8 cellular contexts compared by ENCODE assay signal in genomic region chr12:53985358-53985899, GRCh38. TPM values are rescaled to one million over a fixed set of nuclear protein-coding genes. Genes with fewer than 3 reads are reported as not detected.
DNase-seq lines count a peak whose midpoint lies in the region; ATAC-seq and TF ChIP-seq lines count a peak whose summit lies in the region.

No MANE protein-coding gene starts in this region.

- H3K9me3 Mint-ChIP-seq in stimulated activated naive CD8-positive, alpha-beta T cell treated with anti-CD3 and anti-CD28 coated beads, Interleukin-15, Interleukin-2, amounts not matched to agents 100 ng/mL and 50 ng/mL, for 24 hours = no peaks in the 10 kb centered on the region
- no peaks in the 10 kb centered on the region for H3K9me3 Mint-ChIP-seq in activated T-helper 17 cell treated with anti-CD3 and anti-CD28 coated beads, Interleukin-2, amount 50 U/mL, for 72 hours
- H3K9me3 Mint-ChIP-seq in mesothelial cell of epicardium = no peaks in the 10 kb centered on the region

- TF ChIP-seq CTCF in mesothelial cell of epicardium (IDR thresholded peaks at IDR 0.05; ENCODE audit: unreplicated experiment) = no peak

- H3K36me3 Mint-ChIP-seq in stimulated activated naive CD8-positive, alpha-beta T cell treated with anti-CD3 and anti-CD28 coated beads, Interleukin-15, Interleukin-2, amounts not matched to agents 100 ng/mL and 50 ng/mL, for 24 hours (ENCODE audit: low read depth) = no peaks in the 10 kb centered on the region
- H3K36me3 Mint-ChIP-seq in activated T-helper 17 cell treated with anti-CD3 and anti-CD28 coated beads, Interleukin-2, amount 50 U/mL, for 72 hours (ENCODE audit: low read depth) = peaks cover 22% of the 10 kb centered on the region
- peaks cover 3% of the 10 kb centered on the region for H3K36me3 Mint-ChIP-seq in mesothelial cell of epicardium

- no peak overlapping the region for H3K27ac Mint-ChIP-seq in stimulated activated naive CD8-positive, alpha-beta T cell treated with anti-CD3 and anti-CD28 coated beads, Interleukin-15, Interleukin-2, amounts not matched to agents 100 ng/mL and 50 ng/mL, for 24 hours
- H3K27ac Mint-ChIP-seq in activated T-helper 17 cell treated with anti-CD3 and anti-CD28 coated beads, Interleukin-2, amount 50 U/mL, for 72 hours = no peak overlapping the region
- peak overlapping the region; percentile 59 for H3K27ac Mint-ChIP-seq in mesothelial cell of epicardium

- no peak for ATAC-seq in stimulated activated naive CD8-positive, alpha-beta T cell treated with anti-CD3 and anti-CD28 coated beads, Interleukin-15, Interleukin-2, amounts not matched to agents 100 U/mL and 50 U/mL, for 24 hours
- ATAC-seq in activated T-helper 17 cell treated with anti-CD3 and anti-CD28 coated beads, Interleukin-2, amount 50 U/mL, for 72 hours (replicated peaks) = no peak
- no peak for ATAC-seq in GM18511 (IDR thresholded peaks at IDR 0.05; ENCODE audit: unreplicated experiment)
- no peak for ATAC-seq in GM18907 (IDR thresholded peaks at IDR 0.05; ENCODE audit: unreplicated experiment)
- no peak for ATAC-seq in GM21576 (IDR thresholded peaks at IDR 0.05; ENCODE audit: unreplicated experiment)

- peaks cover 95% of the 10 kb centered on the region for H3K27me3 Mint-ChIP-seq in stimulated activated naive CD8-positive, alpha-beta T cell treated with anti-CD3 and anti-CD28 coated beads, Interleukin-15, Interleukin-2, amounts not matched to agents 100 ng/mL and 50 ng/mL, for 24 hours
- peaks cover 84% of the 10 kb centered on the region for H3K27me3 Mint-ChIP-seq in activated T-helper 17 cell treated with anti-CD3 and anti-CD28 coated beads, Interleukin-2, amount 50 U/mL, for 72 hours
- peaks cover 100% of the 10 kb centered on the region for H3K27me3 Mint-ChIP-seq in mesothelial cell of epicardium (ENCODE audit: low read depth)

- H3K4me1 Mint-ChIP-seq in stimulated activated naive CD8-positive, alpha-beta T cell treated with anti-CD3 and anti-CD28 coated beads, Interleukin-15, Interleukin-2, amounts not matched to agents 100 ng/mL and 50 ng/mL, for 24 hours (ENCODE audit: low read depth) = peaks cover 32% of the 10 kb centered on the region
- H3K4me1 Mint-ChIP-seq in activated T-helper 17 cell treated with anti-CD3 and anti-CD28 coated beads, Interleukin-2, amount 50 U/mL, for 72 hours = peaks cover 15% of the 10 kb centered on the region
- H3K4me1 Mint-ChIP-seq in mesothelial cell of epicardium = peaks cover 19% of the 10 kb centered on the region

- H3K4me3 Mint-ChIP-seq in stimulated activated naive CD8-positive, alpha-beta T cell treated with anti-CD3 and anti-CD28 coated beads, Interleukin-15, Interleukin-2, amounts not matched to agents 100 ng/mL and 50 ng/mL, for 24 hours = peak overlapping the region; percentile 13
- peak overlapping the region; percentile 39 for H3K4me3 Mint-ChIP-seq in activated T-helper 17 cell treated with anti-CD3 and anti-CD28 coated beads, Interleukin-2, amount 50 U/mL, for 72 hours
- peak overlapping the region; percentile 52 for H3K4me3 Mint-ChIP-seq in mesothelial cell of epicardium

- no peak for DNase-seq in stimulated activated naive CD8-positive, alpha-beta T cell treated with anti-CD3 and anti-CD28 coated beads, Interleukin-15, Interleukin-2, amounts not matched to agents 100 U/mL and 50 U/mL, for 24 hours
- DNase-seq in mesothelial cell of epicardium (ENCODE audit: low spot score in 2 of 2, unreplicated experiment in 2 of 2) (no peak), NCI-H2227 (lab: John Stamatoyannopoulos, UW; ENCODE audit: unreplicated experiment) (no peak)

RNA-seq across cellular contexts. Expression of gene HOXC10, which starts 0.5 kb away (rescaled TPM):
- not detected for total RNA-seq in activated T-helper 17 cell treated with anti-CD3 and anti-CD28 coated beads, Interleukin-2, amount 50 U/mL, for 72 hours
- total RNA-seq in mesothelial cell of epicardium = 0.95 to 0.97 TPM (median 0.96 TPM) in 3 replicates

RNA-seq across cellular contexts. Expression of gene HOTAIR, which starts 10.7 kb away (rescaled TPM):
- not detected for total RNA-seq in activated T-helper 17 cell treated with anti-CD3 and anti-CD28 coated beads, Interleukin-2, amount 50 U/mL, for 72 hours
- total RNA-seq in mesothelial cell of epicardium = 1.1 to 1.8 TPM (median 1.8 TPM) in 3 replicates

RNA-seq across cellular contexts. Expression of gene HOXC11, which starts 12.5 kb away (rescaled TPM):
- total RNA-seq in activated T-helper 17 cell treated with anti-CD3 and anti-CD28 coated beads, Interleukin-2, amount 50 U/mL, for 72 hours = not detected
- 0.47 to 0.60 TPM (median 0.47 TPM) in 3 replicates for total RNA-seq in mesothelial cell of epicardium

RNA-seq across cellular contexts. Expression of gene HOXC9, which starts 14.5 kb away (rescaled TPM):
- total RNA-seq in activated T-helper 17 cell treated with anti-CD3 and anti-CD28 coated beads, Interleukin-2, amount 50 U/mL, for 72 hours = not detected
- 1.1 to 2.0 TPM (median 1.6 TPM) in 3 replicates for total RNA-seq in mesothelial cell of epicardium

RNA-seq across cellular contexts. Expression of gene HOXC8, which starts 23.4 kb away (rescaled TPM):
- not detected for total RNA-seq in activated T-helper 17 cell treated with anti-CD3 and anti-CD28 coated beads, Interleukin-2, amount 50 U/mL, for 72 hours
- total RNA-seq in mesothelial cell of epicardium = 4.9 to 5.9 TPM (median 5.5 TPM) in 3 replicates
